ENCODE assay signal across 8 cellular contexts in the genomic region with DNA sequence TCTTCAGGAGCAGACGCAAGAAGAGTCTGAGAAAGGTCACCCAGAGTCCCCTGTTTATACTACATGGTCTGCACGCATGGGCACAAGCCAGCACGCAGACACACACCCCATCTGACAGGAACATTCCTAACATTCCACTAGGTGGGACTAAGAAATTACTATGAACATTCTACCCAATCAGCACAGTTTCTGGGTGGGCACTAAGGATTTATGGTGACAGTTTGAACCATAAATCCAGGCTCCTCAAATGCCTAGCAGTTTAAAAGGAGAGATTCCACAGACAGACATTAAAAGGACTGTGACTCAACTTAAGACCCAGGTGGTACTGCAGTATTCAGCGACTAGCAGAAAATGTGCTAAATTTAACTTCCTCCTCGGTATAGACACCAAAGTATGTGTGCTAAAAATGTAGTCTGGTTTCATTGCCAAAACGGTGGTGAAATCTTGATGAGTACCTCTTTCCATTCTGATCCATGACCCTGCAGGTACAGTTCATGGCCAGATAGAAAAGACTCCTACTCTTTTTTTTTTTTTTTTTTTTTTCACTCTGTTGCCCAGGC. TPM values are rescaled to one million over a fixed set of nuclear protein-coding genes. Genes with fewer than 3 reads are reported as not detected.
DNase-seq lines count a peak whose midpoint lies in the region; ATAC-seq and TF ChIP-seq lines count a peak whose summit lies in the region.

No MANE protein-coding gene starts in this region.

- no peak for TF ChIP-seq CTCF in AG09309 (IDR thresholded peaks at IDR 0.05; ENCODE audit: control insufficient read depth, insufficient read depth, low read depth, low read length, missing control alignments)
- TF ChIP-seq CTCF in brain microvascular endothelial cell (IDR thresholded peaks at IDR 0.05; ENCODE audit: low read depth, low read length, missing control alignments), result no peak
- no peak for TF ChIP-seq CTCF in lung (IDR thresholded peaks at IDR 0.05; ENCODE audit: control extremely low read depth, extremely low read depth)

- H3K36me3 ChIP-seq in HUES64 (ENCODE audit: insufficient read depth, low read length), result peaks cover 25% of the 10 kb centered on the region
- peaks cover 15% of the 10 kb centered on the region for H3K36me3 ChIP-seq in brain microvascular endothelial cell (replicated peaks)
- H3K36me3 ChIP-seq in lung (ENCODE audit: control insufficient read depth in 2 of 2, insufficient read depth in 2 of 2, low read length in 2 of 2), result peaks cover 0 to 18% of the 10 kb centered on the region in 2 donors

- WGBS in HUES64, result 64% methylated on average over 6 of the region's 6 CpGs
- 18 to 38% methylated on average over 6 of the region's 6 CpGs for WGBS in lung, 2 donors

- H3K4me3 ChIP-seq in AG09309 (ENCODE audit: control insufficient read depth, low read depth, low read length), result no peak overlapping the region
- no peak overlapping the region for H3K4me3 ChIP-seq in HUES64 (ENCODE audit: low read length)
- no peak overlapping the region for H3K4me3 ChIP-seq in brain microvascular endothelial cell (ENCODE audit: low read depth, low read length)
- no peak overlapping the region for H3K4me3 ChIP-seq in lung

- DNase-seq in AG09309 (ENCODE audit: low read depth) (peak; percentile 99), brain microvascular endothelial cell (peak; percentile 94), lung (ENCODE audit: low spot score) (no peak), NCI-H146 treated with DMSO at 0.1 percent for 48 hours (lab: John Stamatoyannopoulos, UW; ENCODE audit: unreplicated experiment) (no peak), NCI-H526 treated with DMSO at 0.1 percent for 48 hours (lab: John Stamatoyannopoulos, UW) (no peak)
- DNase-seq in activated CD8-positive, alpha-beta memory T cell treated with anti-CD3 and anti-CD28 coated beads, Interleukin-2, amount 50 U/mL, for 48 hours, result no peak
- no peak for DNase-seq in activated effector memory CD4-positive, alpha-beta T cell treated with anti-CD3 and anti-CD28 coated beads, Interleukin-2, amount 50 U/mL, for 16 hours

- peak; percentile 51 for ATAC-seq in lung (ENCODE audit: insufficient read depth, low FRiP score)

- no peak overlapping the region for H3K9ac ChIP-seq in HUES64 (ENCODE audit: low read depth, low read length)

- in situ Hi-C loops in brain microvascular endothelial cell (cut with HindIII; ENCODE audit: low pct_ligation_motif_present, low sequenced_read_pairs), result no loop called here

- H3K27me3 ChIP-seq in HUES64 (ENCODE audit: insufficient read depth, low read length) (no peaks in the 10 kb centered on the region), brain microvascular endothelial cell (replicated peaks) (no peaks in the 10 kb centered on the region), lung (ENCODE audit: control insufficient read depth, insufficient read depth) (no peaks in the 10 kb centered on the region)

- peak overlapping the region; percentile 21 for H3K27ac ChIP-seq in HUES64 (ENCODE audit: low read depth, low read length)
- H3K27ac ChIP-seq in brain microvascular endothelial cell, result peak overlapping the region; percentile 89
- peak overlapping the region; percentile 24 to 64 for H3K27ac ChIP-seq in lung (ENCODE audit: low read depth in 1 of 2, low read length in 1 of 2)

- peaks cover 10% of the 10 kb centered on the region for H3K4me1 ChIP-seq in HUES64 (ENCODE audit: insufficient read depth, low read length)
- H3K4me1 ChIP-seq in lung (ENCODE audit: control insufficient read depth in 2 of 2, insufficient read depth in 2 of 2, low read length in 2 of 2), result peaks cover 4 to 6% of the 10 kb centered on the region in 2 donors

- no peaks in the 10 kb centered on the region for H3K9me3 ChIP-seq in HUES64 (ENCODE audit: insufficient read depth, low read depth, low read length)
- no peaks in the 10 kb centered on the region for H3K9me3 ChIP-seq in lung (ENCODE audit: control insufficient read depth in 2 of 2, insufficient read depth in 1 of 2, low read length in 1 of 2)

RNA-seq across cellular contexts. Expression of a gene that starts 16.2 kb away (rescaled TPM):
- 12.9 TPM for polyA plus RNA-seq in HUES64 (2013, experiment 1 of 2)
- polyA plus RNA-seq in HUES64 (2013, experiment 2 of 2), result 12.2 TPM
- total RNA-seq in lung, result 10 to 100 TPM; 29.0 to 34.0 TPM
- 10 to 100 TPM; 14.9 to 18.8 TPM for polyA plus RNA-seq in lung

RNA-seq across cellular contexts. Expression of a gene that starts 25.3 kb away (rescaled TPM):
- polyA plus RNA-seq in HUES64 (2013, experiment 1 of 2), result 144 TPM
- 172 TPM for polyA plus RNA-seq in HUES64 (2013, experiment 2 of 2)
- total RNA-seq in lung, result 100 to 1,000 TPM; 164 to 187 TPM
- 100 to 1,000 TPM; 247 to 377 TPM for polyA plus RNA-seq in lung

RNA-seq across cellular contexts. Expression of a gene that starts 29.8 kb away (rescaled TPM):
- polyA plus RNA-seq in HUES64 (2013, experiment 1 of 2), result not detected
- polyA plus RNA-seq in HUES64 (2013, experiment 2 of 2), result not detected
- total RNA-seq in lung, result under 1 TPM in 1 of 2 donors, not detected in 1; 0.11 TPM
- polyA plus RNA-seq in lung, result not detected

Comparison
In these comparisons a context has a peak if more than half of its experiments do, and no peak if none do; other contexts are left out.
1. DNase-seq: peak in AG09309 (single experiment) and brain microvascular endothelial cell (single experiment); none in lung (single experiment), NCI-H146 treated with DMSO at 0.1 percent for 48 hours (single experiment), activated CD8-positive, alpha-beta memory T cell treated with anti-CD3 and anti-CD28 coated beads, Interleukin-2, amount 50 U/mL, for 48 hours (single experiment), NCI-H526 treated with DMSO at 0.1 percent for 48 hours (single experiment) and activated effector memory CD4-positive, alpha-beta T cell treated with anti-CD3 and anti-CD28 coated beads, Interleukin-2, amount 50 U/mL, for 16 hours (single experiment).
2. H3K27ac ChIP-seq: peak in every context shown above with its lines; median percentile 89 in brain microvascular endothelial cell; 44 in lung; 21 in HUES64.